25 cellular contexts compared by ENCODE assay signal in genomic region chr7:136012238-136012637, GRCh38.
"Had no signal": no experiment of that assay in that cellular context is flagged by ENCODE, and none has a peak within 500 bp of the region (broad histone marks: within the 10 kb centered on the region; RNA-seq: fewer than 3 reads in every experiment).

No MANE protein-coding gene starts in this region.

- H3K4me1 ChIP-seq: SJSA1 had no signal

- H3K36me3 ChIP-seq: MG63, SJSA1 had no signal

- H3K27me3 ChIP-seq: SJSA1 had no signal

- H3K9ac ChIP-seq: SK-N-SH had no signal

- H3K4me3 ChIP-seq: MG63, SJSA1 had no signal

- DNase-seq: IMR-90, Karpas-422, KG1, MG63, NCI-H1092, NCI-H1105 treated with DMSO at 0.1 percent for 48 hours, NCI-H1417 treated with DMSO at 0.1 percent for 48 hours, NCI-H146, NCI-H1694 treated with DMSO at 0.1 percent for 48 hours, NCI-H1930, NCI-H2081 treated with DMSO at 0.1 percent for 48 hours, NCI-H2171, NCI-H226, NCI-H446, NCI-H510A, NCI-H524 treated with DMSO at 0.1 percent for 48 hours, NCI-H69, NCI-H774, Right ventricle myocardium superior, RPMI8226, SIG-M5, SK-N-SH, SW 1271 had no signal

- H3K27ac ChIP-seq: SJSA1 had no signal

- H3K9me3 ChIP-seq: MG63, SJSA1, SK-N-SH had no signal

- ATAC-seq: HepG2 had no signal

- H3K4me2 ChIP-seq: SK-N-SH had no signal
